In the genomic region with DNA sequence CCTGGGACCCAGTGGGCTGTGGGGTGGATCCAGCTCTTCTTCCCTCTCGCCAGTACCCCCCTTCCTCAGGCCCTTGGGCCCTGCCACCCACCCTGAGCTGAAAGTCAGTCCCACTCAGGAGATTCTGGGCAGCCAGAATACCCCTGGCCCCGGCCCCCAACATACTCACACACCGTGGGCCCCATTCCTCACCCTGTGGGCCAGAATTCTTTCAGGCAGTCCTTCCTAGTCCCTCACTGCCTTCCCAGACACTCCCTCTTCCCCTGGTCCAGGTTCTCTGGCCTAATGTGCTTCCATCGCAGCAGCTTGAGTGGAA, we compare ENCODE assay signal across 8 cellular contexts. TPM values are rescaled to one million over a fixed set of nuclear protein-coding genes. Genes with fewer than 3 reads are reported as not detected.
A peak's percentile ranks its signal among the peaks of the same experiment; 100 is the strongest.
DNase-seq lines count a peak whose midpoint lies in the region; ATAC-seq and TF ChIP-seq lines count a peak whose summit lies in the region.

No MANE protein-coding gene starts in this region.

- DNase-seq in Karpas-422 (no peak), colonic mucosa (no peak), ovary (peak in 2 of 5 donors; percentile 28 to 35), epidermal melanocyte (ENCODE audit: insufficient read length, low spot score) (no peak), NCI-H2029 (lab: John Stamatoyannopoulos, UW) (no peak), activated gamma-delta T cell (lab: John Stamatoyannopoulos, UW) (no peak)

- H3K4me3 ChIP-seq in BLaER1 treated with 17β-estradiol and CSF1 and Interleukin-3, amounts not matched to agents 10 nM and 100 nM, result peak overlapping the region in 6 of 10 experiments; percentile 4 to 45 (median 28); a peak in 7 of 20 replicates
- H3K4me3 ChIP-seq in Karpas-422 (ENCODE audit: low read length) (peak overlapping the region; percentile 68), colonic mucosa (peak overlapping the region; percentile 11), ovary (no peak overlapping the region)

- H3K79me2 ChIP-seq in Karpas-422 (ENCODE audit: low read length), result no peaks in the 10 kb centered on the region

- no peak for TF ChIP-seq POLR2A in ovary (IDR thresholded peaks at IDR 0.05)

- H4K20me1 ChIP-seq in BLaER1 treated with 17β-estradiol and CSF1 and Interleukin-3, amounts not matched to agents 10 nM and 100 nM, result no peaks in the 10 kb centered on the region
- 0 out of 2 replicates have a peak, but pooled peaks cover 2% of the 10 kb centered on the region for H4K20me1 ChIP-seq in Karpas-422 (ENCODE audit: insufficient read depth, low read depth, low read length)

- no peak overlapping the region for H2AFZ ChIP-seq in Karpas-422 (ENCODE audit: low read length)

- no peak for TF ChIP-seq EP300 in ovary (IDR thresholded peaks at IDR 0.05)

- H3K9me2 ChIP-seq in Karpas-422 (replicated peaks; ENCODE audit: insufficient read depth, low read length), result no peaks in the 10 kb centered on the region

- H3K9ac ChIP-seq in BLaER1 treated with 17β-estradiol and CSF1 and Interleukin-3, amounts not matched to agents 10 nM and 100 nM, result peak overlapping the region; percentile 71 to 96 (median 90)
- H3K9ac ChIP-seq in Karpas-422 (ENCODE audit: low read length) (peak overlapping the region; percentile 85), colonic mucosa (ENCODE audit: low read depth in 2 of 2, low read length in 2 of 2) (peak overlapping the region; percentile 78 to 100)

- no peaks in the 10 kb centered on the region for H3K36me3 ChIP-seq in BLaER1 treated with 17β-estradiol and CSF1 and Interleukin-3, amounts not matched to agents 10 nM and 100 nM
- H3K36me3 ChIP-seq in Karpas-422 (ENCODE audit: insufficient read depth, low read length) (peaks cover 9% of the 10 kb centered on the region; the same call in 1 of the 2 replicates), colonic mucosa (no peaks in the 10 kb centered on the region), ovary (no peaks in the 10 kb centered on the region)

- H3K4me2 ChIP-seq in BLaER1 treated with 17β-estradiol and CSF1 and Interleukin-3, amounts not matched to agents 10 nM and 100 nM, result peak overlapping the region; percentile 91 to 100 (median 98)
- H3K4me2 ChIP-seq in Karpas-422 (ENCODE audit: low read depth, low read length, poor library complexity, severe bottlenecking), result peak overlapping the region; percentile 84

- H3K4me1 ChIP-seq in BLaER1 treated with 17β-estradiol and CSF1 and Interleukin-3, amounts not matched to agents 10 nM and 100 nM, result peaks cover 59 to 69% (median 60%) of the 10 kb centered on the region in 10 experiments
- H3K4me1 ChIP-seq in Karpas-422 (ENCODE audit: low read length) (peaks cover 69% of the 10 kb centered on the region), colonic mucosa (peaks cover 31% of the 10 kb centered on the region), ovary (ENCODE audit: insufficient read depth) (peaks cover 17% of the 10 kb centered on the region)

- H3K9me3 ChIP-seq in BLaER1 treated with 17β-estradiol and CSF1 and Interleukin-3, amounts not matched to agents 10 nM and 100 nM (replicated peaks in 1 of 11), result no peaks in the 10 kb centered on the region
- H3K9me3 ChIP-seq in Karpas-422 (ENCODE audit: low read length), result no peaks in the 10 kb centered on the region
- H3K9me3 ChIP-seq in colonic mucosa, result no peaks in the 10 kb centered on the region
- no peaks in the 10 kb centered on the region for H3K9me3 ChIP-seq in ovary

- TF ChIP-seq CTCF in colonic mucosa (IDR thresholded peaks at IDR 0.05) (no peak), ovary (IDR thresholded peaks at IDR 0.05) (no peak)

- WGBS in ovary, 3 donors, result 50 to 65% (median 52%) methylated on average over 4 of the region's 4 CpGs

- no peak for ATAC-seq in GM18909 (IDR thresholded peaks at IDR 0.05; ENCODE audit: poor library complexity, unreplicated experiment)

- intact Hi-C loops in colonic mucosa (cut with DNase I), result no loop called here
- intact Hi-C loops in ovary (cut with DNase I), result loop anchor here in 1 of 4 donors (2.0 to 5.0 kb wide), 2 partner anchors 26 to 146 kb away; no protein-coding TSS in a partner anchor

- H3K27ac ChIP-seq in BLaER1 treated with 17β-estradiol and CSF1 and Interleukin-3, amounts not matched to agents 10 nM and 100 nM, result peak overlapping the region; percentile 44 to 99 (median 96)
- H3K27ac ChIP-seq in Karpas-422 (ENCODE audit: low read length) (peak overlapping the region; percentile 100), colonic mucosa (peak overlapping the region; percentile 100), ovary (peak overlapping the region; percentile 96 to 98)

- no peaks in the 10 kb centered on the region; a peak in 1 of 22 replicates for H3K27me3 ChIP-seq in BLaER1 treated with 17β-estradiol and CSF1 and Interleukin-3, amounts not matched to agents 10 nM and 100 nM
- no peaks in the 10 kb centered on the region for H3K27me3 ChIP-seq in Karpas-422 (ENCODE audit: low read length)
- H3K27me3 ChIP-seq in colonic mucosa, result no peaks in the 10 kb centered on the region
- no peaks in the 10 kb centered on the region for H3K27me3 ChIP-seq in ovary

RNA-seq across cellular contexts. Expression of a gene that starts 3.2 kb away (rescaled TPM):
- total RNA-seq in Karpas-422 (2014; rRNA removed; shearing (Covaris generic); ENCODE audit: low replicate concordance), result 362 and 684 TPM in 2 replicates
- total RNA-seq in colonic mucosa (100 to 1,000 TPM; 186 to 203 TPM), ovary (10 to 100 TPM; 22.6 to 57.7 (median 47.2) TPM)
- 10 to 100 TPM; 12.5 to 87.8 TPM for polyA plus RNA-seq in ovary

RNA-seq across cellular contexts. Expression of a gene that starts 16.9 kb away (rescaled TPM):
- 6.4 and 13.9 TPM in 2 replicates for total RNA-seq in Karpas-422 (2014; rRNA removed; shearing (Covaris generic); ENCODE audit: low replicate concordance)
- total RNA-seq in colonic mucosa, result 1 to 10 TPM; 1.7 to 4.0 TPM
- 10 to 100 TPM in 1 of 7 donors, 1 to 10 TPM in 6; 3.4 to 22.9 (median 5.0) TPM for total RNA-seq in ovary
- 1 to 10 TPM; 2.5 to 9.6 TPM for polyA plus RNA-seq in ovary

RNA-seq across cellular contexts. Expression of a gene that starts 35.3 kb away (rescaled TPM):
- 14.8 and 19.2 TPM in 2 replicates for total RNA-seq in Karpas-422 (2014; rRNA removed; shearing (Covaris generic); ENCODE audit: low replicate concordance)
- 10 to 100 TPM; 21.8 to 35.1 TPM for total RNA-seq in colonic mucosa
- total RNA-seq in ovary, result 10 to 100 TPM; 13.9 to 51.7 (median 23.5) TPM
- polyA plus RNA-seq in ovary, result 10 to 100 TPM in 1 of 2 donors, 1 to 10 TPM in 1; 3.1 to 20.3 TPM

RNA-seq across cellular contexts. Expression of a gene that starts 45.1 kb away (rescaled TPM):
- 218 and 332 TPM in 2 replicates for total RNA-seq in Karpas-422 (2014; rRNA removed; shearing (Covaris generic); ENCODE audit: low replicate concordance)
- total RNA-seq in colonic mucosa (100 to 1,000 TPM; 242 to 280 TPM), ovary (10 to 100 TPM; 32.2 to 86.9 (median 55.5) TPM)
- 10 to 100 TPM; 43.7 to 54.9 TPM for polyA plus RNA-seq in ovary

RNA-seq across cellular contexts. Expression of a gene that starts 47.4 kb away (rescaled TPM):
- total RNA-seq in Karpas-422 (2014; rRNA removed; shearing (Covaris generic); ENCODE audit: low replicate concordance), result 52.4 and 122 TPM in 2 replicates
- total RNA-seq in colonic mucosa (1 to 10 TPM; 3.9 to 5.2 TPM), ovary (1 to 10 TPM in 3 of 7 donors, under 1 TPM in 4; 0.15 to 2.0 (median 1.00) TPM)
- 1 to 10 TPM in 1 of 2 donors, under 1 TPM in 1; 0.32 to 1.6 TPM for polyA plus RNA-seq in ovary
